Comparison of ENCODE assay signal across 8 cellular contexts in the genomic region with DNA sequence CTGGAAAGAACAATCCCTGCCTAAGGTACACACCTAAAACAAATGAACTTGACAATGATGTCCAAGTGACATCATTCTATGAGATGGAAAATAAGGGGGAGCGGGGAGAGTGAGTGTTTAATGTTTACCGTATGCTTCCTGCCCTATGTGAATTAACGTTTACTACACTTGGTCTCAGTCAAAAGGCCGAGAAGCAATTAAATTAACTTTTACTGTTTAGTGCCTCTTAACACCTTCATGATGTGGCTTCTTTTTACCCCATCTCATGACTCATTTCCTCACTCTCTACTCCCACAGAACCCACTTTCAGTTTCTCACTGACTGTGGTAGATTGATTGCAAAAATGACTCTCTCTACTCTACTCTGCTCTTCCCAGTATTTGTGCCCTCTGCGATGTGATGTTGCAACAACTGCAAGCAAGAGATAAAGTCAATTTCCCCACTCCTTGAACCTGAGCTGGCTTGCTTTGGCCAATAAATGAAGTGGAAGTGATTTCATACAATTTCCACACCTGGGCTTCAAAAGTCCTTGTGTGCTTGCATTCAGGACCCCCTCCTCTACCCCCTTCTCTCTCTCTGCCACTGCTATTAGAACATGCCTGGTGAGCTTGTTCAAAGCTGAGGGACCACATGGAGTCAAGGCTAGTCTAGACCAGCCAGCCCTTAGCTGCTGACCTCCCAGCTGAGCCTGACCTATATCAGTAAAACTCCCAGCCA.
DNase-seq lines count a peak whose midpoint lies in the region; ATAC-seq lines count a peak whose summit lies in the region.

No MANE protein-coding gene starts in this region.

- ATAC-seq in GM18519 (IDR thresholded peaks at IDR 0.05; ENCODE audit: low FRiP score, unreplicated experiment) (peak; percentile 100), HG02943 (IDR thresholded peaks at IDR 0.05; ENCODE audit: low read depth, unreplicated experiment) (peak; percentile 100)

- DNase-seq in AG08396 (ENCODE audit: low spot score) (peak; percentile 34), NOMO-1 treated with DMSO at 0.1 percent for 48 hours (lab: John Stamatoyannopoulos, UW; ENCODE audit: unreplicated experiment) (peak; percentile 98), astrocyte of the hippocampus (ENCODE audit: low read depth, low spot score) (peak; percentile 37), putamen (ENCODE audit: low spot score) (peak; percentile 33), iPS-NIHi11 (ENCODE audit: low spot score) (no peak)
- DNase-seq in effector CD4-positive, alpha-beta T cell: no peak

Comparison
In these comparisons a context has a peak if more than half of its experiments do, and no peak if none do; other contexts are left out.
1. DNase-seq: peak in AG08396 (single experiment), NOMO-1 treated with DMSO at 0.1 percent for 48 hours (single experiment), astrocyte of the hippocampus (single experiment) and putamen (single experiment); none in iPS-NIHi11 (single experiment) and effector CD4-positive, alpha-beta T cell (single experiment).